9 cellular contexts compared by ENCODE assay signal in the genomic region with DNA sequence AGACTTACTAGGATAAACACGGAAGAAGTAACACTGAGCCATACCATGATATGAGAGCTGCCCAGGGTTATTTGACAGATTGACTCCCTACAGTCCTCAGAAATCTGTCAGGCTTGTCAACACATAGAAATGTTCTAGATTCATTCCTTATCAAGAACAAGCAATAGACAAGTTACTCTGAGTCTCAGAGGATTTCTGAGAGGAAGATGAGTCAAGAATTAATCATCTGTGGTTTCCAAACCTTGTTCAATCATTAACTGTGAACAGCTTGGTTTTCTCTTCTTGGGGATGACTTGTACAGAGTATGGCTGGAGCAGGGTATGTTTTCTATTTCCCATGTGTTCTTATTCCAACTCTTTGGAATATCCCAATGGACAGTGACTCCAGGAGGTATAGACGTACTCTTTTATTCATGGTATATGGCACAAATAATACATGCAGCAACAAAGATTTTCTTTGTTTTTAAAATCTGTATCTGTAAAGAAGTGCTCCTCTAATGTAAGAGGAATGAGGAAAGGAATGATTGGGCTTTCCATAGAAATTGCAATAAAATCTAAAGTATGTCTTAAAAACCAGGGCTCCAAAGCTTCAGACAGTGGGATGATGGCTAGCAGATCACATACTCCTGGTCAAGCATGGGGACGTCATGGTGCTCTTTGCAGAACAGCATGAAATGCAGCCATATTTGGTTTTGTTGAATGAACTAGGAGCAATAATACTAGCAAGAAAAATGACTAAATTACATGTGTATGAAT. TPM values are rescaled to one million over a fixed set of nuclear protein-coding genes. Genes with fewer than 3 reads are reported as not detected.
DNase-seq lines count a peak whose midpoint lies in the region; ATAC-seq, FAIRE-seq and TF ChIP-seq lines count a peak whose summit lies in the region.
"Had no signal": no experiment of that assay in that cellular context is flagged by ENCODE, and none has a peak within 500 bp of the region (broad histone marks: within the 10 kb centered on the region; RNA-seq: fewer than 3 reads in every experiment).

No MANE protein-coding gene starts in this region.

- in situ Hi-C loops in K562 (cut with MboI): no loop called here

- TF ChIP-seq RAD21 in K562 (CRISPR knock-in tag; conservative IDR thresholded peaks at IDR 0.05 in 1 of 2, IDR thresholded peaks at IDR 0.05 in 1 of 2): no peak

- DNase-seq in activated naive CD4-positive, alpha-beta T cell treated with anti-CD3 and anti-CD28 coated beads for 36 hours: no peak
- DNase-seq in activated naive CD4-positive, alpha-beta T cell treated with anti-CD3 and anti-CD28 coated beads, Interleukin-2, amount 50 U/mL, for 16 hours: no peak
- DNase-seq in K562 (ENCODE audit: extremely low read depth in 1 of 4, low spot score in 3 of 4): peak in 1 of 4 experiments; percentile 16
- no peak for DNase-seq in stimulated activated naive CD8-positive, alpha-beta T cell treated with anti-CD3 and anti-CD28 coated beads, Interleukin-15, amount 100 ng/mL, for 72 hours
- no peak for DNase-seq in stimulated activated CD4-positive, alpha-beta T cell treated with anti-CD3 and anti-CD28 coated beads, Interleukin-15, amount 100 ng/mL, for 24 hours
- no peak for DNase-seq in GF-D8 (lab: John Stamatoyannopoulos, UW)
- no peak for DNase-seq in NCI-H69 (lab: John Stamatoyannopoulos, UW)
- DNase-seq: right lobe of liver had no signal

- H3K27me3 ChIP-seq in K562 (ENCODE audit: control insufficient read depth in 2 of 2, insufficient read depth in 2 of 2, low read length in 2 of 2): no peaks in the 10 kb centered on the region; a peak in 1 of 5 replicates
- H3K27me3 ChIP-seq: right lobe of liver had no signal

- CTCF ChIA-PET in activated naive CD4-positive, alpha-beta T cell treated with anti-CD3 and anti-CD28 coated beads for 36 hours (lab: Charles Lee): interaction anchor here (0.8 kb wide), 1 partner anchor 11 kb away, joined by 3 read pairs; no protein-coding TSS in a partner anchor
- CTCF ChIA-PET in K562 (lab: Yijun Ruan, JAX; ENCODE audit: low intra/inter-chr PET ratio): no interaction called here

- H4K20me1 ChIP-seq in K562 (replicated peaks; ENCODE audit: control insufficient read depth, insufficient read depth, low read length): no peaks in the 10 kb centered on the region

- no peak for TF ChIP-seq EP300 in K562 (IDR thresholded peaks at IDR 0.05; ENCODE audit: low read length)

- H3K27me3 Mint-ChIP-seq in activated naive CD4-positive, alpha-beta T cell treated with anti-CD3 and anti-CD28 coated beads for 36 hours (ENCODE audit: low read depth): no peaks in the 10 kb centered on the region
- peaks cover 8% of the 10 kb centered on the region for H3K27me3 Mint-ChIP-seq in stimulated activated naive CD8-positive, alpha-beta T cell treated with anti-CD3 and anti-CD28 coated beads, Interleukin-15, amount 100 ng/mL, for 72 hours

- intact Hi-C loops in activated naive CD4-positive, alpha-beta T cell treated with anti-CD3 and anti-CD28 coated beads for 36 hours (cut with micrococcal nuclease): loop anchor here (1.0 kb wide), 1 partner anchor 11 kb away; no protein-coding TSS in a partner anchor
- intact Hi-C loops in K562 (cut with micrococcal nuclease): no loop called here

- POLR2A ChIA-PET in K562 (lab: Yijun Ruan, JAX): interaction anchor here (0.8 to 2.5 kb wide), 2 partner anchors 11 to 61 kb away, joined by 3 to 10 read pairs; a partner anchor contains a TSS

- peak overlapping the region; percentile 39 for H3K27ac Mint-ChIP-seq in activated naive CD4-positive, alpha-beta T cell treated with anti-CD3 and anti-CD28 coated beads for 36 hours
- H3K27ac Mint-ChIP-seq in stimulated activated naive CD8-positive, alpha-beta T cell treated with anti-CD3 and anti-CD28 coated beads, Interleukin-15, amount 100 ng/mL, for 72 hours: no peak overlapping the region

- no peak for TF ChIP-seq CTCF in K562 (IDR thresholded peaks at IDR 0.05 in 2 of 3, conservative IDR thresholded peaks at IDR 0.05 in 1 of 3; ENCODE audit: insufficient read depth in 2 of 3, low read depth in 1 of 3, low read length in 3 of 3)

- no peak overlapping the region for H3K9ac ChIP-seq in K562 (ENCODE audit: insufficient read depth in 1 of 2, low read depth in 2 of 2, low read length in 2 of 2)

- H3K9me1 ChIP-seq in K562 (ENCODE audit: control insufficient read depth, insufficient read depth, low read length): no peaks in the 10 kb centered on the region

- no peak for TF ChIP-seq POLR2A in K562 (conservative IDR thresholded peaks at IDR 0.05)

- H2AFZ ChIP-seq in K562 (ENCODE audit: low read depth, low read length): no peak overlapping the region

- H3K9me3 Mint-ChIP-seq in activated naive CD4-positive, alpha-beta T cell treated with anti-CD3 and anti-CD28 coated beads for 36 hours: no peaks in the 10 kb centered on the region
- no peaks in the 10 kb centered on the region for H3K9me3 Mint-ChIP-seq in stimulated activated naive CD8-positive, alpha-beta T cell treated with anti-CD3 and anti-CD28 coated beads, Interleukin-15, amount 100 ng/mL, for 72 hours

- no peak overlapping the region for H3K27ac ChIP-seq in K562 (ENCODE audit: extremely low read depth, low read depth, low read length)
- H3K27ac ChIP-seq: right lobe of liver had no signal

- WGBS in K562 (ENCODE audit: insufficient coverage, low coverage, missing lambda C conversion rate): 3% methylated on average over 3 of the region's 3 CpGs

- no peak overlapping the region for H3K4me3 ChIP-seq in K562
- H3K4me3 ChIP-seq: right lobe of liver had no signal

- H3K4me1 ChIP-seq in K562 (replicated peaks in 1 of 2; ENCODE audit: control insufficient read depth in 2 of 2, insufficient read depth in 2 of 2, low read length in 2 of 2): no peaks in the 10 kb centered on the region
- H3K4me1 ChIP-seq: right lobe of liver had no signal

- no peaks in the 10 kb centered on the region for H3K36me3 ChIP-seq in K562 (ENCODE audit: control insufficient read depth, insufficient read depth, low read length)
- H3K36me3 ChIP-seq: right lobe of liver had no signal

- ATAC-seq in HG03097 (IDR thresholded peaks at IDR 0.05; ENCODE audit: low FRiP score, unreplicated experiment) (peak; percentile 90), K562 (no peak)
- ATAC-seq in stimulated activated naive CD8-positive, alpha-beta T cell treated with anti-CD3 and anti-CD28 coated beads, Interleukin-15, amount 100 ng/mL, for 72 hours: peak; percentile 92

- no peak overlapping the region for H3K4me3 Mint-ChIP-seq in activated naive CD4-positive, alpha-beta T cell treated with anti-CD3 and anti-CD28 coated beads for 36 hours
- H3K4me3 Mint-ChIP-seq in stimulated activated naive CD8-positive, alpha-beta T cell treated with anti-CD3 and anti-CD28 coated beads, Interleukin-15, amount 100 ng/mL, for 72 hours: no peak overlapping the region

- H3K79me2 ChIP-seq in K562 (ENCODE audit: control insufficient read depth, insufficient read depth, low read length): no peaks in the 10 kb centered on the region

- BruUV-seq in K562 (replicated peaks; lab: Mats Ljungman, UMichigan): no TSS peak

- peaks cover 9% of the 10 kb centered on the region for H3K4me1 Mint-ChIP-seq in activated naive CD4-positive, alpha-beta T cell treated with anti-CD3 and anti-CD28 coated beads for 36 hours (ENCODE audit: low read depth)
- H3K4me1 Mint-ChIP-seq in stimulated activated naive CD8-positive, alpha-beta T cell treated with anti-CD3 and anti-CD28 coated beads, Interleukin-15, amount 100 ng/mL, for 72 hours: peaks cover 9% of the 10 kb centered on the region

- H3K36me3 Mint-ChIP-seq in activated naive CD4-positive, alpha-beta T cell treated with anti-CD3 and anti-CD28 coated beads for 36 hours (ENCODE audit: low read depth): no peaks in the 10 kb centered on the region

- H3K9me3 ChIP-seq in K562 (replicated peaks; ENCODE audit: control insufficient read depth, insufficient read depth, low read depth, low read length): no peaks in the 10 kb centered on the region
- H3K9me3 ChIP-seq: right lobe of liver had no signal

- no peak for FAIRE-seq in K562 (lab: Jason Lieb, UNC)

- no peak overlapping the region for H3K4me2 ChIP-seq in K562 (ENCODE audit: insufficient read depth, low read length)

RNA-seq across cellular contexts. Expression of a gene that starts 11.9 kb away (rescaled TPM):
- 10 to 100 TPM; 17.0 to 18.5 TPM for total RNA-seq in activated naive CD4-positive, alpha-beta T cell treated with anti-CD3 and anti-CD28 coated beads for 36 hours
- 1.4 and 6.5 TPM in 2 replicates for total RNA-seq in K562 (2011; cell fraction: chromatin; rRNA removed; ENCODE audit: low replicate concordance)
- total RNA-seq in K562 (2011; cell fraction: nucleolus; rRNA removed): 1.7 and 2.2 TPM in 2 replicates
- total RNA-seq in K562 (2011; cell fraction: nucleoplasm; rRNA removed): 3.8 and 5.6 TPM in 2 replicates
- total RNA-seq in K562 (2014; rRNA removed): 4.3 and 4.5 TPM in 2 replicates
- total RNA-seq in K562 (2014; rRNA removed; fragmentation: Illumina TruSeq; extraction: Trizol): 11.2 and 12.7 TPM in 2 replicates
- total RNA-seq in K562 (2015; rRNA removed; fragmentation: Illumina TruSeq; extraction: Trizol): 8.1 and 9.1 TPM in 2 replicates
- total RNA-seq in K562 (2021): 6.7 and 6.8 TPM in 2 replicates
- 4.2 and 8.3 TPM in 2 replicates for polyA plus RNA-seq in K562 (2011; rRNA removed)
- 2.3 and 3.7 TPM in 2 replicates for polyA plus RNA-seq in K562 (2011; cell fraction: cytosol; rRNA removed)
- polyA plus RNA-seq in K562 (2011; cell fraction: nucleus; rRNA removed): 1.7 and 1.8 TPM in 2 replicates
- 5.9 and 8.7 TPM in 2 replicates for polyA plus RNA-seq in K562 (2012)
- polyA plus RNA-seq in K562 (2014; fragmentation: Illumina TruSeq; extraction: Trizol): 7.8 and 10.3 TPM in 2 replicates
- polyA plus RNA-seq in K562 (2014; fragmentation: Nextera tagmentation; extraction: Ambion mirVana): 10 to 100 TPM; 17.8 to 18.7 TPM
- polyA plus RNA-seq in K562 (2014; rRNA removed): 8.0 and 8.6 TPM in 2 replicates
- 4.7 and 5.5 TPM in 2 replicates for polyA minus RNA-seq in K562 (2011; rRNA and poly(A)+ RNA removed)
- 3.8 and 5.4 TPM in 2 replicates for polyA minus RNA-seq in K562 (2011; cell fraction: cytosol; rRNA and poly(A)+ RNA removed)
- 1.8 and 5.0 TPM in 2 replicates for polyA minus RNA-seq in K562 (2011; cell fraction: nucleus; rRNA and poly(A)+ RNA removed)

RNA-seq across cellular contexts. Expression of a gene that starts 24.4 kb away (rescaled TPM):
- not detected for total RNA-seq in activated naive CD4-positive, alpha-beta T cell treated with anti-CD3 and anti-CD28 coated beads for 36 hours
- total RNA-seq in K562 (2011; cell fraction: chromatin; rRNA removed; ENCODE audit: low replicate concordance): not detected in 2 replicates
- not detected in 2 replicates for total RNA-seq in K562 (2011; cell fraction: nucleolus; rRNA removed)
- total RNA-seq in K562 (2011; cell fraction: nucleoplasm; rRNA removed): not detected in 2 replicates
- total RNA-seq in K562 (2014; rRNA removed): not detected in 2 replicates
- not detected in 2 replicates for total RNA-seq in K562 (2014; rRNA removed; fragmentation: Illumina TruSeq; extraction: Trizol)
- not detected in 2 replicates for total RNA-seq in K562 (2015; rRNA removed; fragmentation: Illumina TruSeq; extraction: Trizol)
- 0.29 TPM in 1 of 2 replicates, not detected in the other for total RNA-seq in K562 (2021)
- polyA plus RNA-seq in K562 (2011; rRNA removed): not detected in 2 replicates
- not detected in 2 replicates for polyA plus RNA-seq in K562 (2011; cell fraction: cytosol; rRNA removed)
- not detected in 2 replicates for polyA plus RNA-seq in K562 (2011; cell fraction: nucleus; rRNA removed)
- polyA plus RNA-seq in K562 (2012): 0.08 TPM in 1 of 2 replicates, not detected in the other
- not detected in 2 replicates for polyA plus RNA-seq in K562 (2014; fragmentation: Illumina TruSeq; extraction: Trizol)
- not detected for polyA plus RNA-seq in K562 (2014; fragmentation: Nextera tagmentation; extraction: Ambion mirVana)
- polyA plus RNA-seq in K562 (2014; rRNA removed): not detected in 2 replicates
- not detected in 2 replicates for polyA minus RNA-seq in K562 (2011; rRNA and poly(A)+ RNA removed)
- 0.36 TPM in 1 of 2 replicates, not detected in the other for polyA minus RNA-seq in K562 (2011; cell fraction: cytosol; rRNA and poly(A)+ RNA removed)
- 0.22 TPM in 1 of 2 replicates, not detected in the other for polyA minus RNA-seq in K562 (2011; cell fraction: nucleus; rRNA and poly(A)+ RNA removed)
